Comparison of ENCODE assay signal across 1 cellular context in genomic region chr16:88536510-88536909, GRCh38.
TF ChIP-seq lines count a peak whose summit lies in the region.

No MANE protein-coding gene starts in this region.

TF ChIP-seq in K562, 482 proteins besides CTCF, POLR2A, EP300 and RAD21 (continued from another document):
- TF ChIP-seq AFF4 (CRISPR knock-in tag; IDR thresholded peaks at IDR 0.05) (no peak), RHOXF2B (CRISPR knock-in tag; conservative IDR thresholded peaks at IDR 0.05) (no peak), POLR2G (IDR thresholded peaks at IDR 0.05; ENCODE audit: low read depth, low read length) (peak; percentile 49; the same call in 1 of the 2 replicates), IFI16 (CRISPR knock-in tag; IDR thresholded peaks at IDR 0.05) (no peak), ZBTB2 (IDR thresholded peaks at IDR 0.05) (no peak), SP1 (CRISPR knock-in tag; IDR thresholded peaks at IDR 0.05) (no peak), ASH1L (IDR thresholded peaks at IDR 0.05; ENCODE audit: borderline replicate concordance, low read depth, partially characterized antibody) (no peak), ZNF583 (CRISPR knock-in tag; IDR thresholded peaks at IDR 0.05) (0 out of 2 replicates have a peak, but pooled peaks have one; percentile 40), RBM22 (IDR thresholded peaks at IDR 0.05; ENCODE audit: low read depth, low read length, poor library complexity, severe bottlenecking) (peak; percentile 62), TSHZ1 (CRISPR knock-in tag; IDR thresholded peaks at IDR 0.05) (no peak), RBFOX2 (IDR thresholded peaks at IDR 0.05; ENCODE audit: low read depth, low read length) (no peak), BCLAF1 (IDR thresholded peaks at IDR 0.05; ENCODE audit: borderline replicate concordance in 1 of 2, control insufficient read depth in 1 of 2, low read depth in 2 of 2, low read length in 1 of 2) (no peak), C11orf30 (IDR thresholded peaks at IDR 0.05; ENCODE audit: low read depth) (no peak), CC2D1A (IDR thresholded peaks at IDR 0.05) (no peak), RNF219 (CRISPR knock-in tag; IDR thresholded peaks at IDR 0.05) (no peak), NFIX (CRISPR knock-in tag; IDR thresholded peaks at IDR 0.05; ENCODE audit: low read depth) (no peak), MYC (IDR thresholded peaks at IDR 0.05; ENCODE audit: low read depth, low read length) (no peak), MYC (CRISPR knock-in tag; IDR thresholded peaks at IDR 0.05; ENCODE audit: borderline replicate concordance, low read depth) (no peak), ZNF639 (CRISPR knock-in tag; conservative IDR thresholded peaks at IDR 0.05 in 1 of 2, IDR thresholded peaks at IDR 0.05 in 1 of 2) (no peak), ZNF143 (CRISPR knock-in tag; IDR thresholded peaks at IDR 0.05) (no peak), HDAC8 (tag; IDR thresholded peaks at IDR 0.05) (no peak), WHSC1 (IDR thresholded peaks at IDR 0.05; ENCODE audit: low read length) (no peak), RFX1 (IDR thresholded peaks at IDR 0.05) (no peak), TCFL5 (CRISPR knock-in tag; conservative IDR thresholded peaks at IDR 0.05) (no peak), TFAP4 (CRISPR knock-in tag; IDR thresholded peaks at IDR 0.05; ENCODE audit: borderline replicate concordance) (no peak), FUS (optimal IDR thresholded peaks at IDR 0.05; ENCODE audit: low read depth, low read length) (no peak), ZNF384 (IDR thresholded peaks at IDR 0.05; ENCODE audit: low read depth, low read length) (no peak), FOXK1 (CRISPR knock-in tag; IDR thresholded peaks at IDR 0.05; ENCODE audit: borderline replicate concordance) (no peak), ZNF431 (CRISPR knock-in tag; IDR thresholded peaks at IDR 0.05) (no peak), PRPF4 (IDR thresholded peaks at IDR 0.05; ENCODE audit: insufficient read depth, low read depth, low read length, poor library complexity, severe bottlenecking) (no peak)
